1 cellular context compared by ENCODE assay signal in the genomic region with DNA sequence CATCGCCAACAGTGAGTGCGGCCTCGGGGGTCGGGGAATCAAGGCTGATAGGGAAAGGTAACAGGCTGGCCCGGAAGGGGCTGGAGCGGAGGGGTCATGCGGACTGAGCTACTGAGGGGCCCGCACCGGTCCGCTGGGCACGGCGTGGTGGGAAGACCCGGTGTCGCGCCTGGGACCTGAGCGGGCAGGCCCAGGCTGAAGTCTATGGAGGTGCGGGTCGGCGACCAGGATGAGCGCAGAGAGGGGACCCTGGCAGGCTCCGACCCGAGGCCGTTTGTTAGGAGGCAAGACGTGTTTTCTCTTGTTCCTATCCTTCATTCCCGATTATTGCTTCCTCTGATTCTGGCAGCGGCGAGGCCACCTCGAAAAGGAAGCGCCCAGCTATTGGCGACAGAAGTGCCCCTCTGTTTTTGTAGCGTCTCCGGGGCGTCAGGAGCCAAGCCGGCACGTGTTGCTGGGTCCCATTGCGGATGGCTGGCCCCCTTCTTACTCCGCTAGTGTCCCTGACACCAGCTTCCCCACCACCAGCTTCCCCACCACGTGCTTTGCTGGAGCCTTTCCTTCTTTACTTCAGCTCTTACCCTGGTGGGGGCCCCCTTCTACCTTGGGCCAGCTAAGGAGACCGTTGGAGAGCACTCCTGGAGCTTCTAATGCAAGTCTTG.
A peak's percentile ranks its signal among the peaks of the same experiment; 100 is the strongest.
TF ChIP-seq lines count a peak whose summit lies in the region.

No MANE protein-coding gene starts in this region.

TF ChIP-seq in K562, 482 proteins besides CTCF, POLR2A, EP300 and RAD21 (continued from another document and continues in another):
- TF ChIP-seq, protein P1, sequence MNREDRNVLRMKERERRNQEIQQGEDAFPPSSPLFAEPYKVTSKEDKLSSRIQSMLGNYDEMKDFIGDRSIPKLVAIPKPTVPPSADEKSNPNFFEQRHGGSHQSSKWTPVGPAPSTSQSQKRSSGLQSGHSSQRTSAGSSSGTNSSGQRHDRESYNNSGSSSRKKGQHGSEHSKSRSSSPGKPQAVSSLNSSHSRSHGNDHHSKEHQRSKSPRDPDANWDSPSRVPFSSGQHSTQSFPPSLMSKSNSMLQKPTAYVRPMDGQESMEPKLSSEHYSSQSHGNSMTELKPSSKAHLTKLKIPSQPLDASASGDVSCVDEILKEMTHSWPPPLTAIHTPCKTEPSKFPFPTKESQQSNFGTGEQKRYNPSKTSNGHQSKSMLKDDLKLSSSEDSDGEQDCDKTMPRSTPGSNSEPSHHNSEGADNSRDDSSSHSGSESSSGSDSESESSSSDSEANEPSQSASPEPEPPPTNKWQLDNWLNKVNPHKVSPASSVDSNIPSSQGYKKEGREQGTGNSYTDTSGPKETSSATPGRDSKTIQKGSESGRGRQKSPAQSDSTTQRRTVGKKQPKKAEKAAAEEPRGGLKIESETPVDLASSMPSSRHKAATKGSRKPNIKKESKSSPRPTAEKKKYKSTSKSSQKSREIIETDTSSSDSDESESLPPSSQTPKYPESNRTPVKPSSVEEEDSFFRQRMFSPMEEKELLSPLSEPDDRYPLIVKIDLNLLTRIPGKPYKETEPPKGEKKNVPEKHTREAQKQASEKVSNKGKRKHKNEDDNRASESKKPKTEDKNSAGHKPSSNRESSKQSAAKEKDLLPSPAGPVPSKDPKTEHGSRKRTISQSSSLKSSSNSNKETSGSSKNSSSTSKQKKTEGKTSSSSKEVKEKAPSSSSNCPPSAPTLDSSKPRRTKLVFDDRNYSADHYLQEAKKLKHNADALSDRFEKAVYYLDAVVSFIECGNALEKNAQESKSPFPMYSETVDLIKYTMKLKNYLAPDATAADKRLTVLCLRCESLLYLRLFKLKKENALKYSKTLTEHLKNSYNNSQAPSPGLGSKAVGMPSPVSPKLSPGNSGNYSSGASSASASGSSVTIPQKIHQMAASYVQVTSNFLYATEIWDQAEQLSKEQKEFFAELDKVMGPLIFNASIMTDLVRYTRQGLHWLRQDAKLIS (CRISPR knock-in tag; IDR thresholded peaks at IDR 0.05): peak; percentile 5; the same call in 1 of the 2 replicates
- TF ChIP-seq, protein P2, sequence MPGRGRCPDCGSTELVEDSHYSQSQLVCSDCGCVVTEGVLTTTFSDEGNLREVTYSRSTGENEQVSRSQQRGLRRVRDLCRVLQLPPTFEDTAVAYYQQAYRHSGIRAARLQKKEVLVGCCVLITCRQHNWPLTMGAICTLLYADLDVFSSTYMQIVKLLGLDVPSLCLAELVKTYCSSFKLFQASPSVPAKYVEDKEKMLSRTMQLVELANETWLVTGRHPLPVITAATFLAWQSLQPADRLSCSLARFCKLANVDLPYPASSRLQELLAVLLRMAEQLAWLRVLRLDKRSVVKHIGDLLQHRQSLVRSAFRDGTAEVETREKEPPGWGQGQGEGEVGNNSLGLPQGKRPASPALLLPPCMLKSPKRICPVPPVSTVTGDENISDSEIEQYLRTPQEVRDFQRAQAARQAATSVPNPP (IDR thresholded peaks at IDR 0.05; ENCODE audit: borderline replicate concordance, insufficient read depth, insufficient read length): no peak
- no peak for TF ChIP-seq NELFE (IDR thresholded peaks at IDR 0.05; ENCODE audit: insufficient read depth, insufficient read length)
- no peak for TF ChIP-seq SAP30 (IDR thresholded peaks at IDR 0.05; ENCODE audit: borderline replicate concordance, insufficient read depth, low read depth, low read length, poor library complexity, severe bottlenecking)
- TF ChIP-seq, protein P3, sequence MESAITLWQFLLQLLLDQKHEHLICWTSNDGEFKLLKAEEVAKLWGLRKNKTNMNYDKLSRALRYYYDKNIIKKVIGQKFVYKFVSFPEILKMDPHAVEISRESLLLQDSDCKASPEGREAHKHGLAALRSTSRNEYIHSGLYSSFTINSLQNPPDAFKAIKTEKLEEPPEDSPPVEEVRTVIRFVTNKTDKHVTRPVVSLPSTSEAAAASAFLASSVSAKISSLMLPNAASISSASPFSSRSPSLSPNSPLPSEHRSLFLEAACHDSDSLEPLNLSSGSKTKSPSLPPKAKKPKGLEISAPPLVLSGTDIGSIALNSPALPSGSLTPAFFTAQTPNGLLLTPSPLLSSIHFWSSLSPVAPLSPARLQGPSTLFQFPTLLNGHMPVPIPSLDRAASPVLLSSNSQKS (CRISPR knock-in tag; IDR thresholded peaks at IDR 0.05): no peak
- no peak for TF ChIP-seq CEBPB (tag; IDR thresholded peaks at IDR 0.05)
- TF ChIP-seq RFX1 (IDR thresholded peaks at IDR 0.05): no peak
- TF ChIP-seq ZNF77 (CRISPR knock-in tag; IDR thresholded peaks at IDR 0.05): no peak
- TF ChIP-seq, protein P4, sequence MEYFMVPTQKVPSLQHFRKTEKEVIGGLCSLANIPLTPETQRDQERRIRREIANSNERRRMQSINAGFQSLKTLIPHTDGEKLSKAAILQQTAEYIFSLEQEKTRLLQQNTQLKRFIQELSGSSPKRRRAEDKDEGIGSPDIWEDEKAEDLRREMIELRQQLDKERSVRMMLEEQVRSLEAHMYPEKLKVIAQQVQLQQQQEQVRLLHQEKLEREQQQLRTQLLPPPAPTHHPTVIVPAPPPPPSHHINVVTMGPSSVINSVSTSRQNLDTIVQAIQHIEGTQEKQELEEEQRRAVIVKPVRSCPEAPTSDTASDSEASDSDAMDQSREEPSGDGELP (CRISPR knock-in tag; IDR thresholded peaks at IDR 0.05; ENCODE audit: borderline replicate concordance): no peak
- TF ChIP-seq, protein P5, sequence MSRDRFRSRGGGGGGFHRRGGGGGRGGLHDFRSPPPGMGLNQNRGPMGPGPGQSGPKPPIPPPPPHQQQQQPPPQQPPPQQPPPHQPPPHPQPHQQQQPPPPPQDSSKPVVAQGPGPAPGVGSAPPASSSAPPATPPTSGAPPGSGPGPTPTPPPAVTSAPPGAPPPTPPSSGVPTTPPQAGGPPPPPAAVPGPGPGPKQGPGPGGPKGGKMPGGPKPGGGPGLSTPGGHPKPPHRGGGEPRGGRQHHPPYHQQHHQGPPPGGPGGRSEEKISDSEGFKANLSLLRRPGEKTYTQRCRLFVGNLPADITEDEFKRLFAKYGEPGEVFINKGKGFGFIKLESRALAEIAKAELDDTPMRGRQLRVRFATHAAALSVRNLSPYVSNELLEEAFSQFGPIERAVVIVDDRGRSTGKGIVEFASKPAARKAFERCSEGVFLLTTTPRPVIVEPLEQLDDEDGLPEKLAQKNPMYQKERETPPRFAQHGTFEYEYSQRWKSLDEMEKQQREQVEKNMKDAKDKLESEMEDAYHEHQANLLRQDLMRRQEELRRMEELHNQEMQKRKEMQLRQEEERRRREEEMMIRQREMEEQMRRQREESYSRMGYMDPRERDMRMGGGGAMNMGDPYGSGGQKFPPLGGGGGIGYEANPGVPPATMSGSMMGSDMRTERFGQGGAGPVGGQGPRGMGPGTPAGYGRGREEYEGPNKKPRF (IDR thresholded peaks at IDR 0.05; ENCODE audit: low read depth, low read length): no peak
- no peak for TF ChIP-seq NONO (IDR thresholded peaks at IDR 0.05; ENCODE audit: low read depth in 2 of 2, low read length in 1 of 2)
- TF ChIP-seq, protein P6, sequence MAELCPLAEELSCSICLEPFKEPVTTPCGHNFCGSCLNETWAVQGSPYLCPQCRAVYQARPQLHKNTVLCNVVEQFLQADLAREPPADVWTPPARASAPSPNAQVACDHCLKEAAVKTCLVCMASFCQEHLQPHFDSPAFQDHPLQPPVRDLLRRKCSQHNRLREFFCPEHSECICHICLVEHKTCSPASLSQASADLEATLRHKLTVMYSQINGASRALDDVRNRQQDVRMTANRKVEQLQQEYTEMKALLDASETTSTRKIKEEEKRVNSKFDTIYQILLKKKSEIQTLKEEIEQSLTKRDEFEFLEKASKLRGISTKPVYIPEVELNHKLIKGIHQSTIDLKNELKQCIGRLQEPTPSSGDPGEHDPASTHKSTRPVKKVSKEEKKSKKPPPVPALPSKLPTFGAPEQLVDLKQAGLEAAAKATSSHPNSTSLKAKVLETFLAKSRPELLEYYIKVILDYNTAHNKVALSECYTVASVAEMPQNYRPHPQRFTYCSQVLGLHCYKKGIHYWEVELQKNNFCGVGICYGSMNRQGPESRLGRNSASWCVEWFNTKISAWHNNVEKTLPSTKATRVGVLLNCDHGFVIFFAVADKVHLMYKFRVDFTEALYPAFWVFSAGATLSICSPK (IDR thresholded peaks at IDR 0.05; ENCODE audit: borderline replicate concordance): no peak
- no peak for TF ChIP-seq ZNF644 (tag; IDR thresholded peaks at IDR 0.05; ENCODE audit: low read depth)
- no peak for TF ChIP-seq BDP1 (IDR thresholded peaks at IDR 0.05; ENCODE audit: insufficient read depth, insufficient read length)
- TF ChIP-seq NFRKB (IDR thresholded peaks at IDR 0.05; ENCODE audit: low read depth): peak; percentile 81; the same call in 1 of the 2 replicates
- TF ChIP-seq, protein P7, sequence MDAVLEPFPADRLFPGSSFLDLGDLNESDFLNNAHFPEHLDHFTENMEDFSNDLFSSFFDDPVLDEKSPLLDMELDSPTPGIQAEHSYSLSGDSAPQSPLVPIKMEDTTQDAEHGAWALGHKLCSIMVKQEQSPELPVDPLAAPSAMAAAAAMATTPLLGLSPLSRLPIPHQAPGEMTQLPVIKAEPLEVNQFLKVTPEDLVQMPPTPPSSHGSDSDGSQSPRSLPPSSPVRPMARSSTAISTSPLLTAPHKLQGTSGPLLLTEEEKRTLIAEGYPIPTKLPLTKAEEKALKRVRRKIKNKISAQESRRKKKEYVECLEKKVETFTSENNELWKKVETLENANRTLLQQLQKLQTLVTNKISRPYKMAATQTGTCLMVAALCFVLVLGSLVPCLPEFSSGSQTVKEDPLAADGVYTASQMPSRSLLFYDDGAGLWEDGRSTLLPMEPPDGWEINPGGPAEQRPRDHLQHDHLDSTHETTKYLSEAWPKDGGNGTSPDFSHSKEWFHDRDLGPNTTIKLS (IDR thresholded peaks at IDR 0.05; ENCODE audit: borderline replicate concordance, low read depth): no peak
- TF ChIP-seq ZKSCAN3 (CRISPR knock-in tag; IDR thresholded peaks at IDR 0.05): no peak
- no peak for TF ChIP-seq PURB (CRISPR knock-in tag; IDR thresholded peaks at IDR 0.05; ENCODE audit: low read depth)
- TF ChIP-seq SNRNP70 (optimal IDR thresholded peaks at IDR 0.05; ENCODE audit: low read depth, low read length): no peak
- TF ChIP-seq, protein P8, sequence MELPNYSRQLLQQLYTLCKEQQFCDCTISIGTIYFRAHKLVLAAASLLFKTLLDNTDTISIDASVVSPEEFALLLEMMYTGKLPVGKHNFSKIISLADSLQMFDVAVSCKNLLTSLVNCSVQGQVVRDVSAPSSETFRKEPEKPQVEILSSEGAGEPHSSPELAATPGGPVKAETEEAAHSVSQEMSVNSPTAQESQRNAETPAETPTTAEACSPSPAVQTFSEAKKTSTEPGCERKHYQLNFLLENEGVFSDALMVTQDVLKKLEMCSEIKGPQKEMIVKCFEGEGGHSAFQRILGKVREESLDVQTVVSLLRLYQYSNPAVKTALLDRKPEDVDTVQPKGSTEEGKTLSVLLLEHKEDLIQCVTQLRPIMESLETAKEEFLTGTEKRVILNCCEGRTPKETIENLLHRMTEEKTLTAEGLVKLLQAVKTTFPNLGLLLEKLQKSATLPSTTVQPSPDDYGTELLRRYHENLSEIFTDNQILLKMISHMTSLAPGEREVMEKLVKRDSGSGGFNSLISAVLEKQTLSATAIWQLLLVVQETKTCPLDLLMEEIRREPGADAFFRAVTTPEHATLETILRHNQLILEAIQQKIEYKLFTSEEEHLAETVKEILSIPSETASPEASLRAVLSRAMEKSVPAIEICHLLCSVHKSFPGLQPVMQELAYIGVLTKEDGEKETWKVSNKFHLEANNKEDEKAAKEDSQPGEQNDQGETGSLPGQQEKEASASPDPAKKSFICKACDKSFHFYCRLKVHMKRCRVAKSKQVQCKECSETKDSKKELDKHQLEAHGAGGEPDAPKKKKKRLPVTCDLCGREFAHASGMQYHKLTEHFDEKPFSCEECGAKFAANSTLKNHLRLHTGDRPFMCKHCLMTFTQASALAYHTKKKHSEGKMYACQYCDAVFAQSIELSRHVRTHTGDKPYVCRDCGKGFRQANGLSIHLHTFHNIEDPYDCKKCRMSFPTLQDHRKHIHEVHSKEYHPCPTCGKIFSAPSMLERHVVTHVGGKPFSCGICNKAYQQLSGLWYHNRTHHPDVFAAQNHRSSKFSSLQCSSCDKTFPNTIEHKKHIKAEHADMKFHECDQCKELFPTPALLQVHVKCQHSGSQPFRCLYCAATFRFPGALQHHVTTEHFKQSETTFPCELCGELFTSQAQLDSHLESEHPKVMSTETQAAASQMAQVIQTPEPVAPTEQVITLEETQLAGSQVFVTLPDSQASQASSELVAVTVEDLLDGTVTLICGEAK (IDR thresholded peaks at IDR 0.05): no peak
- TF ChIP-seq, protein P8 (CRISPR knock-in tag; IDR thresholded peaks at IDR 0.05): no peak
- no peak for TF ChIP-seq CC2D1A (IDR thresholded peaks at IDR 0.05)
- TF ChIP-seq, protein P9, sequence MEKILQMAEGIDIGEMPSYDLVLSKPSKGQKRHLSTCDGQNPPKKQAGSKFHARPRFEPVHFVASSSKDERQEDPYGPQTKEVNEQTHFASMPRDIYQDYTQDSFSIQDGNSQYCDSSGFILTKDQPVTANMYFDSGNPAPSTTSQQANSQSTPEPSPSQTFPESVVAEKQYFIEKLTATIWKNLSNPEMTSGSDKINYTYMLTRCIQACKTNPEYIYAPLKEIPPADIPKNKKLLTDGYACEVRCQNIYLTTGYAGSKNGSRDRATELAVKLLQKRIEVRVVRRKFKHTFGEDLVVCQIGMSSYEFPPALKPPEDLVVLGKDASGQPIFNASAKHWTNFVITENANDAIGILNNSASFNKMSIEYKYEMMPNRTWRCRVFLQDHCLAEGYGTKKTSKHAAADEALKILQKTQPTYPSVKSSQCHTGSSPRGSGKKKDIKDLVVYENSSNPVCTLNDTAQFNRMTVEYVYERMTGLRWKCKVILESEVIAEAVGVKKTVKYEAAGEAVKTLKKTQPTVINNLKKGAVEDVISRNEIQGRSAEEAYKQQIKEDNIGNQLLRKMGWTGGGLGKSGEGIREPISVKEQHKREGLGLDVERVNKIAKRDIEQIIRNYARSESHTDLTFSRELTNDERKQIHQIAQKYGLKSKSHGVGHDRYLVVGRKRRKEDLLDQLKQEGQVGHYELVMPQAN (IDR thresholded peaks at IDR 0.05; ENCODE audit: borderline replicate concordance): peak; percentile 89
- no peak for TF ChIP-seq CHD4 (IDR thresholded peaks at IDR 0.05; ENCODE audit: insufficient read depth, insufficient replicate concordance, low read depth, low read length, poor library complexity, severe bottlenecking)
- no peak for TF ChIP-seq SIN3B (IDR thresholded peaks at IDR 0.05; ENCODE audit: low read depth)
